In genomic region chr12:71840226-71840847, GRCh38 we compare ENCODE assay signal across 1 cellular context.
TF ChIP-seq lines count a peak whose summit lies in the region.

No MANE protein-coding gene starts in this region.

TF ChIP-seq in WTC11, 78 proteins besides CTCF, POLR2A, EP300 and RAD21 (continued from another document):
- TF ChIP-seq ZNF532 (CRISPR knock-in tag; IDR thresholded peaks at IDR 0.05; ENCODE audit: borderline replicate concordance) (no peak), KAT7 (CRISPR knock-in tag; IDR thresholded peaks at IDR 0.05; ENCODE audit: borderline replicate concordance) (no peak)
